Comparison of ENCODE assay signal across 25 cellular contexts in genomic region chr10:130016095-130016494, GRCh38.
"Had no signal": no experiment of that assay in that cellular context is flagged by ENCODE, and none has a peak within 500 bp of the region (broad histone marks: within the 10 kb centered on the region; RNA-seq: fewer than 3 reads in every experiment).

No MANE protein-coding gene starts in this region.

- H3K27ac ChIP-seq: stomach, suprapubic skin, testis, thoracic aorta, thyroid gland, tibial artery, tibial nerve, transverse colon, upper lobe of left lung, upper lobe of right lung, uterus, vagina had no signal

- H3K36me3 ChIP-seq: stomach, suprapubic skin, thoracic aorta, thyroid gland, tibial artery, tibial nerve, transverse colon, upper lobe of left lung, upper lobe of right lung, uterus, vagina had no signal

- ATAC-seq: stimulated activated effector memory CD8-positive, alpha-beta T cell treated with anti-CD3 and anti-CD28 coated beads, Interleukin-12 subunit alpha, Interleukin-12 subunit beta, amount 100 ng/mL, for 72 hours; stimulated activated memory B cell treated with anti-CD40 and anti-IgM and Interleukin-4, amounts not matched to agents 10 μg/mL and 1 μg/mL and 100 μg/mL, for 72 hours; stimulated activated naive B cell treated with anti-CD40 and anti-IgM and Interleukin-4, amounts not matched to agents 10 μg/mL and 1 μg/mL and 100 μg/mL, for 72 hours; stimulated activated naive CD8-positive, alpha-beta T cell treated with anti-CD3 and anti-CD28 coated beads, Interleukin-15, amount 100 ng/mL, for 72 hours; stimulated activated naive CD8-positive, alpha-beta T cell treated with anti-CD3 and anti-CD28 coated beads, Interleukin-15, Interleukin-2, amounts not matched to agents 100 U/mL and 50 U/mL, for 24 hours; upper lobe of right lung had no signal

- H3K4me1 ChIP-seq: testis, thyroid gland, tibial artery, transverse colon, upper lobe of right lung, uterus, vagina had no signal

- H3K27me3 ChIP-seq: testis, thyroid gland, tibial nerve, transverse colon, upper lobe of left lung, upper lobe of right lung, uterus, vagina had no signal

- H3K9me3 ChIP-seq: stomach, suprapubic skin, testis, thoracic aorta, thyroid gland, tibial artery, tibial nerve, transverse colon, upper lobe of left lung, upper lobe of right lung, uterus, vagina had no signal

- DNase-seq: stimulated activated CD4-positive, alpha-beta T cell treated with anti-CD3 and anti-CD28 coated beads, Interleukin-2, amount 100 ng/mL, for 48 hours; stimulated activated CD4-positive, alpha-beta T cell treated with anti-CD3 and anti-CD28 coated beads, Interleukin-4, amount 100 ng/mL, for 1 hour; stimulated activated CD4-positive, alpha-beta T cell treated with anti-CD3 and anti-CD28 coated beads, Interleukin-4, amount 100 ng/mL, for 24 hours; stimulated activated CD4-positive, alpha-beta T cell treated with anti-CD3 and anti-CD28 coated beads, Interleukin-4, amount 100 ng/mL, for 4 hours; stimulated activated naive B cell treated with anti-CD40 and anti-IgM and Interleukin-4, amounts not matched to agents 10 μg/mL and 1 μg/mL and 100 μg/mL, for 72 hours; stimulated activated naive CD4-positive, alpha-beta T cell; stimulated activated naive CD4-positive, alpha-beta T cell treated with Interleukin-2 at 50 U/mL for 16 hours; stimulated activated naive CD8-positive, alpha-beta T cell treated with anti-CD3 and anti-CD28 coated beads, Interleukin-15, amount 100 ng/mL, for 72 hours; stimulated activated naive CD8-positive, alpha-beta T cell treated with anti-CD3 and anti-CD28 coated beads, Interleukin-15, Interleukin-2, amounts not matched to agents 100 U/mL and 50 U/mL, for 24 hours; stomach; substantia nigra; testis; thyroid gland; transverse colon; trophoblast cell; upper lobe of right lung; uterus had no signal

- H3K4me3 ChIP-seq: stomach, suprapubic skin, testis, thoracic aorta, thyroid gland, tibial artery, tibial nerve, transverse colon, upper lobe of left lung, upper lobe of right lung, uterus, vagina had no signal
